In the genomic region with DNA sequence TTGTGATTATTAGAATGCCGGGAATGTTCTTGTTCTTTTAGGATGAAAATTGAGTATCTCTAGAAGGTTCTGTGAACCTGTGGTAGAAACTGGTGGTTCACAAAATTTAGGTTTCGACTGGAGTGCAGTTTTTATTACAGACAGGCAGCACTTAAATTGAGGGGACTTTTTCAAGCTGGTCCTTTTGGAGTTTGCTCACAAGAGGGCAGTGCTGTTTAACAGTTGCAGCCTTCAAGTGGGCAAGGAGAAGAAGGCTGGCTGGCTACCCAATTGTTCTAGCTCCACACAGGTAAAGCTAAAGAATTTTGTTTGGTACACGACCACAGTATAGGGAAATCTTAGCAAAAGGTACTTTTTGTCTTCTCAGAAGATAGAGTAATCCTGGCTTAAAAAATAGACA, we compare ENCODE assay signal across 9 cellular contexts.
DNase-seq lines count a peak whose midpoint lies in the region; ATAC-seq, FAIRE-seq and TF ChIP-seq lines count a peak whose summit lies in the region.
"Had no signal": no experiment of that assay in that cellular context is flagged by ENCODE, and none has a peak within 500 bp of the region (broad histone marks: within the 10 kb centered on the region; RNA-seq: fewer than 3 reads in every experiment).

No MANE protein-coding gene starts in this region.

- H3K36me3 ChIP-seq in bronchial epithelial cell (ENCODE audit: control insufficient read depth, insufficient read depth, low read length): no peaks in the 10 kb centered on the region

- H3K27ac Mint-ChIP-seq in stimulated activated naive CD8-positive, alpha-beta T cell treated with anti-CD3 and anti-CD28 coated beads, Interleukin-15, amount 100 ng/mL, for 72 hours: no peak overlapping the region
- H3K27ac Mint-ChIP-seq: CD8-positive, alpha-beta memory T cell had no signal

- no peak overlapping the region for H3K4me3 Mint-ChIP-seq in stimulated activated naive CD8-positive, alpha-beta T cell treated with anti-CD3 and anti-CD28 coated beads, Interleukin-15, amount 100 ng/mL, for 72 hours
- H3K4me3 Mint-ChIP-seq: CD8-positive, alpha-beta memory T cell had no signal

- no peaks in the 10 kb centered on the region for H3K9me3 Mint-ChIP-seq in stimulated activated naive CD8-positive, alpha-beta T cell treated with anti-CD3 and anti-CD28 coated beads, Interleukin-15, amount 100 ng/mL, for 72 hours
- H3K9me3 Mint-ChIP-seq: CD8-positive, alpha-beta memory T cell had no signal

- H3K27me3 Mint-ChIP-seq in stimulated activated naive CD8-positive, alpha-beta T cell treated with anti-CD3 and anti-CD28 coated beads, Interleukin-15, amount 100 ng/mL, for 72 hours: peaks cover 23% of the 10 kb centered on the region

- DNase-seq in NCI-H524 (lab: John Stamatoyannopoulos, UW): peak; percentile 51 to 66
- no peak for DNase-seq in NCI-H524 treated with DMSO at 0.1 percent for 48 hours (lab: John Stamatoyannopoulos, UW)
- DNase-seq in LNCaP clone FGC (ENCODE audit: low read depth): peak; percentile 49
- DNase-seq in RPMI8226: peak; percentile 72
- DNase-seq in bronchial epithelial cell (ENCODE audit: low read depth): peak; percentile 73
- DNase-seq in kidney glomerular epithelial cell (lab: John Stamatoyannopoulos, UW): peak; percentile 69
- peak; percentile 23 to 29 for DNase-seq in stimulated activated naive CD8-positive, alpha-beta T cell treated with anti-CD3 and anti-CD28 coated beads, Interleukin-15, amount 100 ng/mL, for 72 hours

- peak; percentile 75 for ATAC-seq in GM21737 (IDR thresholded peaks at IDR 0.05; ENCODE audit: unreplicated experiment)
- ATAC-seq in stimulated activated naive CD8-positive, alpha-beta T cell treated with anti-CD3 and anti-CD28 coated beads, Interleukin-15, amount 100 ng/mL, for 72 hours: peak; percentile 63

- no peaks in the 10 kb centered on the region for H3K27me3 ChIP-seq in bronchial epithelial cell (ENCODE audit: control insufficient read depth, insufficient read depth, low read length)

- no peak for FAIRE-seq in bronchial epithelial cell (lab: Jason Lieb, UNC)

- no peak overlapping the region for H3K4me3 ChIP-seq in LNCaP clone FGC (ENCODE audit: low read depth, low read length)
- H3K4me3 ChIP-seq in bronchial epithelial cell (ENCODE audit: low read depth, low read length): no peak overlapping the region

- TF ChIP-seq CTCF in LNCaP clone FGC (IDR thresholded peaks at IDR 0.05; ENCODE audit: control insufficient read depth, extremely low read depth, insufficient read depth) (peak; percentile 85), bronchial epithelial cell (IDR thresholded peaks at IDR 0.05; ENCODE audit: insufficient read depth, low read length, severe bottlenecking) (peak; percentile 74)

- H3K4me1 Mint-ChIP-seq in stimulated activated naive CD8-positive, alpha-beta T cell treated with anti-CD3 and anti-CD28 coated beads, Interleukin-15, amount 100 ng/mL, for 72 hours: no peaks in the 10 kb centered on the region
- H3K4me1 Mint-ChIP-seq: CD8-positive, alpha-beta memory T cell had no signal
